ENCODE assay signal across 15 cellular contexts in the genomic region with DNA sequence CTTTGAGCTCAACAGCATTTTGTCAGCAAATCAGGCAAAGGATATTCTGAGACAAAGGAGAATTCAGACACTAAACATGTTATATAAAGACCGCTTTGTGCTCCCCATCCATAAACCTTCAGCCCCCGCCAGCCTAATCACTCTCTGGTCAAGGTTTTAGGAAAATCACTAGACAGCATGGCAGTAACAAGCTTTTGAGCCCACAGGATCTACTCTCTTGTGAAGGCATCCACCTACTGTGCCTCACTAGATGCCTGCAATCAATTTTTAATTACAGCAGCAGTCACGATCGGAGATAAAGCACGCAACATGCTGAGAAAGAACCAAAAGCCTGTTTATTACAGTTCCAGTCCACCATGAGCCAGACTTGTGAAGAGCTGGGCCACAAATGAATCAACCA. TPM values are rescaled to one million over a fixed set of nuclear protein-coding genes. Genes with fewer than 3 reads are reported as not detected.
"Had no signal": no experiment of that assay in that cellular context is flagged by ENCODE, and none has a peak within 500 bp of the region (broad histone marks: within the 10 kb centered on the region; RNA-seq: fewer than 3 reads in every experiment).

No MANE protein-coding gene starts in this region.

- H3K36me3 Mint-ChIP-seq: activated naive CD4-positive, alpha-beta T cell treated with anti-CD3 and anti-CD28 coated beads, Interleukin-2, amount 50 U/mL, for 72 hours had no signal

- H3K4me3 ChIP-seq: breast epithelium, esophagus squamous epithelium, heart right ventricle, right atrium auricular region, transverse colon had no signal

- H3K4me3 Mint-ChIP-seq: activated B cell treated with CpG ODN at 0.5 μM for 24 hours; activated T-cell treated with anti-CD3 and anti-CD28 coated beads, Interleukin-2, amount 50 U/mL, for 24 hours; T-helper 17 cell had no signal

- H3K9me3 ChIP-seq: breast epithelium, esophagus squamous epithelium, heart right ventricle, right atrium auricular region, transverse colon had no signal

- ATAC-seq: activated naive CD4-positive, alpha-beta T cell treated with anti-CD3 and anti-CD28 coated beads, Interleukin-2, amount 50 U/mL, for 72 hours; heart right ventricle; T-helper 17 cell had no signal

- H3K27ac Mint-ChIP-seq: activated B cell treated with CpG ODN at 0.5 μM for 24 hours; activated naive CD4-positive, alpha-beta T cell treated with anti-CD3 and anti-CD28 coated beads, Interleukin-2, amount 50 U/mL, for 72 hours; activated T-cell treated with anti-CD3 and anti-CD28 coated beads, Interleukin-2, amount 50 U/mL, for 24 hours; T-helper 17 cell had no signal

- H3K4me1 ChIP-seq: breast epithelium, esophagus squamous epithelium, parathyroid adenoma, transverse colon had no signal

- H3K4me1 Mint-ChIP-seq: T-helper 17 cell had no signal

- H3K9me3 Mint-ChIP-seq: activated B cell treated with CpG ODN at 0.5 μM for 24 hours had no signal

- DNase-seq: activated B cell treated with CpG ODN at 0.5 μM for 24 hours; activated CD4-positive, alpha-beta T cell treated with anti-CD3 and anti-CD28 coated beads, Interleukin-2, amount 50 U/mL, for 1 hour; activated effector memory CD4-positive, alpha-beta T cell treated with anti-CD3 and anti-CD28 coated beads, Interleukin-2, amount 50 U/mL, for 16 hours; activated T-cell treated with anti-CD3 and anti-CD28 coated beads, Interleukin-2, amount 50 U/mL, for 24 hours; esophagus squamous epithelium; foreskin fibroblast; heart right ventricle; islet precursor cell; small intestine; T-helper 17 cell; transverse colon had no signal

- H3K27ac ChIP-seq: breast epithelium, esophagus squamous epithelium, parathyroid adenoma, right atrium auricular region, transverse colon had no signal

- H3K27me3 Mint-ChIP-seq: activated B cell treated with CpG ODN at 0.5 μM for 24 hours; activated T-cell treated with anti-CD3 and anti-CD28 coated beads, Interleukin-2, amount 50 U/mL, for 24 hours; T-helper 17 cell had no signal

- H3K36me3 ChIP-seq: breast epithelium, esophagus squamous epithelium, transverse colon had no signal

- H3K27me3 ChIP-seq: breast epithelium, esophagus squamous epithelium, heart right ventricle, right atrium auricular region, transverse colon had no signal

RNA-seq across cellular contexts. Expression of a gene that starts 19.1 kb away (rescaled TPM):
- total RNA-seq: activated B cell treated with CpG ODN at 0.5 μM for 24 hours; activated naive CD4-positive, alpha-beta T cell treated with anti-CD3 and anti-CD28 coated beads, Interleukin-2, amount 50 U/mL, for 72 hours; T-helper 17 cell had no signal
